29 cellular contexts compared by ENCODE assay signal in genomic region chr12:23482571-23482970, GRCh38.
"Had no signal": no experiment of that assay in that cellular context is flagged by ENCODE, and none has a peak within 500 bp of the region (broad histone marks: within the 10 kb centered on the region; RNA-seq: fewer than 3 reads in every experiment).

No MANE protein-coding gene starts in this region.

- H3K27ac ChIP-seq: colonic mucosa, coronary artery, dorsolateral prefrontal cortex, epithelial cell of prostate, esophagus muscularis mucosa, esophagus squamous epithelium, foreskin keratinocyte, gastrocnemius medialis, gastroesophageal sphincter, heart left ventricle, heart right ventricle, hepatocyte had no signal

- FAIRE-seq: colon, endometrium, endothelial cell of umbilical vein, frontal cortex had no signal

- H3K27me3 ChIP-seq: colonic mucosa, dorsolateral prefrontal cortex, esophagus muscularis mucosa, esophagus squamous epithelium, foreskin keratinocyte, gastrocnemius medialis, gastroesophageal sphincter, heart left ventricle, heart right ventricle, hepatocyte had no signal

- H3K9me3 ChIP-seq: colonic mucosa, esophagus squamous epithelium, gastrocnemius medialis had no signal

- H3K36me3 ChIP-seq: colonic mucosa, esophagus muscularis mucosa, esophagus squamous epithelium, gastrocnemius medialis, gastroesophageal sphincter, heart left ventricle, heart right ventricle had no signal

- H3K4me1 ChIP-seq: colonic mucosa, esophagus squamous epithelium, foreskin keratinocyte, gastrocnemius medialis, gastroesophageal sphincter, heart left ventricle, heart right ventricle had no signal

- H3K4me3 ChIP-seq: colonic mucosa, coronary artery, dorsolateral prefrontal cortex, esophagus muscularis mucosa, esophagus squamous epithelium, gastrocnemius medialis, gastroesophageal sphincter, heart left ventricle, heart right ventricle, hepatocyte had no signal

- ATAC-seq: effector memory CD8-positive, alpha-beta T cell; esophagus mucosa; foreskin keratinocyte; gastrocnemius medialis; gastroesophageal sphincter; heart left ventricle; heart right ventricle had no signal

- DNase-seq: colonic mucosa; cortex of kidney; dermis blood vessel endothelial cell; dorsolateral prefrontal cortex; effector CD4-positive, alpha-beta T cell; effector CD8-positive, alpha-beta T cell; effector memory CD4-positive, alpha-beta T cell; effector memory CD8-positive, alpha-beta T cell; endodermal cell; erythroblast; esophagus squamous epithelium; foreskin fibroblast; foreskin melanocyte; gastrocnemius medialis; glutamatergic neuron; head of caudate nucleus; heart left ventricle; heart right ventricle had no signal
